In the genomic region with DNA sequence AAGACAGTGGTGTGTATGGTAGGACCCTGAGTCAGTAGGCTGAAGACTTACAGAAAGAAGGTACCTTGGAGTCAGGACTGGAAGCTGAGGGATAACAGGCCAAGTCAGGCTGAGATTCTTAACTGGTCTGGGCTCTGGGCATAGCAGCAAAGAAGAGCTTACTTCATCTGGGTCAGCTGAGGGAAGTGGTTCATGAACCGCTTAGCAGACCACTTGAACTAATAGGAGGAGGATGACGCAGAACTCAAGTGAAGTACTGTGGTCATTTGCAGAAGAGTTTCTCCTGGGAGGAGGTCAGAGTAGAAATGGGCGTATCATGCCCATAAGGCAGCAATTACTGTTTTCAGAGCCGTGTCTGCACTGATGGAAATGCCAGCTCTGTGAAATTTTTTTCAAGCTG, we compare ENCODE assay signal across 14 cellular contexts.
DNase-seq lines count a peak whose midpoint lies in the region; ATAC-seq and TF ChIP-seq lines count a peak whose summit lies in the region.
"Had no signal": no experiment of that assay in that cellular context is flagged by ENCODE, and none has a peak within 500 bp of the region (broad histone marks: within the 10 kb centered on the region; RNA-seq: fewer than 3 reads in every experiment).

No MANE protein-coding gene starts in this region.

- H3K4me3 ChIP-seq in fibroblast of mammary gland (ENCODE audit: control insufficient read depth, low read depth, low read length) = no peak overlapping the region
- H3K4me3 ChIP-seq: K562, SJSA1 had no signal

- TF ChIP-seq CTCF in fibroblast of mammary gland (conservative IDR thresholded peaks at IDR 0.05; ENCODE audit: control insufficient read depth, insufficient read depth, low read depth, low read length) = no peak

- ATAC-seq in HG03342 (IDR thresholded peaks at IDR 0.05; ENCODE audit: unreplicated experiment) (no peak), HG03432 (IDR thresholded peaks at IDR 0.05; ENCODE audit: unreplicated experiment) (no peak)
- ATAC-seq: K562 had no signal

- DNase-seq in GM04504 (ENCODE audit: low read depth) (peak; percentile 64), NCI-H2227 (lab: John Stamatoyannopoulos, UW; ENCODE audit: unreplicated experiment) (peak; percentile 85), fibroblast of mammary gland (ENCODE audit: low read depth) (peak; percentile 24), retina (peak; percentile 26), iPS-NIHi7 (ENCODE audit: extremely low spot score) (no peak)
- DNase-seq in stimulated activated CD4-positive, alpha-beta T cell treated with anti-CD3 and anti-CD28 coated beads, Interleukin-2, amount 100 ng/mL, for 24 hours = no peak
- DNase-seq: activated CD4-positive, CD25-positive, alpha-beta regulatory T cell; activated T-cell treated with anti-CD3 and anti-CD28 coated beads, Interleukin-2, amount 50 U/mL, for 48 hours; NCI-H226; stimulated activated naive CD4-positive, alpha-beta T cell had no signal

Comparison
In these comparisons a context has a peak if more than half of its experiments do, and no peak if none do; other contexts are left out.
1. DNase-seq: peak in GM04504 (single experiment), NCI-H2227 (single experiment), fibroblast of mammary gland (single experiment) and retina (single experiment); none in stimulated activated CD4-positive, alpha-beta T cell treated with anti-CD3 and anti-CD28 coated beads, Interleukin-2, amount 100 ng/mL, for 24 hours (0 of 2) and iPS-NIHi7 (single experiment).